Comparison of ENCODE assay signal across 14 cellular contexts in the genomic region with DNA sequence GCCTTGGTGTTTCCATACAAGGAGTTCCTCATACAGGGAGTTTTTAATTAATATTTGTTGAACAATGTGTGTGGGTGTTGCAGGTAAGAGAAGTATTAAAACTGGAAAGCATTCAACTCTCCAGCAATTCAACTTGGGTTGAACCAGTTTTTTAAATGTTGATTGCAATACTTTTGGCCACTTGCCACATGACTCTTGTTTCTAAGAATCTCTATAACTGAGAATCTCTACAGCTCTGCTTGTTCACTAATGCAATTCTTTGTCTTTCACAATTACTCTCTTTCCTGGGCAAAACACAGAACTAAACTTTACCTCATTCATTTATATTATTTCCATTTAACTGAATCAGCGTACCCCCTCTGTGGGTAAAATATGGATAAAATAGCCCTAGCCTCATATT.
DNase-seq lines count a peak whose midpoint lies in the region; ATAC-seq and TF ChIP-seq lines count a peak whose summit lies in the region.
"Had no signal": no experiment of that assay in that cellular context is flagged by ENCODE, and none has a peak within 500 bp of the region (broad histone marks: within the 10 kb centered on the region; RNA-seq: fewer than 3 reads in every experiment).

No MANE protein-coding gene starts in this region.

- no peaks in the 10 kb centered on the region for H3K27me3 Mint-ChIP-seq in CD14-positive monocyte (ENCODE audit: low read depth in 3 of 3)
- H3K27me3 Mint-ChIP-seq: CD4-positive, CD25-positive, alpha-beta regulatory T cell had no signal

- no peak for TF ChIP-seq CTCF in astrocyte of the cerebellum (IDR thresholded peaks at IDR 0.05; ENCODE audit: low read depth, low read length, missing control alignments)
- TF ChIP-seq CTCF in CD14-positive monocyte (IDR thresholded peaks at IDR 0.05): no peak

- no peak overlapping the region for H3K27ac Mint-ChIP-seq in CD14-positive monocyte

- ATAC-seq in HG02973 (IDR thresholded peaks at IDR 0.05; ENCODE audit: unreplicated experiment) (no peak), HG03175 (IDR thresholded peaks at IDR 0.05; ENCODE audit: unreplicated experiment) (no peak)

- no peak overlapping the region for H3K4me3 ChIP-seq in astrocyte of the cerebellum (ENCODE audit: low read depth, low read length)
- H3K4me3 ChIP-seq: SJSA1 had no signal

- peaks cover 0 to 5% (median 0%) of the 10 kb centered on the region in 7 donors for H3K9me3 Mint-ChIP-seq in CD14-positive monocyte

- in situ Hi-C loops in astrocyte of the cerebellum (cut with HindIII; ENCODE audit: low sequenced_read_pairs): no loop called here

- DNase-seq in AG08395 (ENCODE audit: low spot score) (peak; percentile 53), GM04504 (ENCODE audit: low read depth) (peak; percentile 54), astrocyte of the cerebellum (ENCODE audit: low read depth) (peak; percentile 26), iris pigment epithelial cell (ENCODE audit: low read depth) (peak; percentile 85), CD14-positive monocyte (ENCODE audit: low spot score) (no peak)
- DNase-seq in activated effector memory CD4-positive, alpha-beta T cell treated with Interleukin-2 at 50 U/mL for 16 hours: no peak
- DNase-seq: activated CD4-positive, CD25-positive, alpha-beta regulatory T cell treated with anti-CD3 and anti-CD28 coated beads, Interleukin-2, amount 50 U/mL, for 72 hours; activated effector memory CD4-positive, alpha-beta T cell treated with anti-CD3 and anti-CD28 coated beads, Interleukin-2, amount 50 U/mL, for 16 hours; NCI-H69; occipital lobe had no signal

- intact Hi-C loops in CD14-positive monocyte (cut with micrococcal nuclease): no loop called here

- peaks cover 28% of the 10 kb centered on the region for H3K4me1 Mint-ChIP-seq in CD14-positive monocyte

- peaks cover 46 to 53% of the 10 kb centered on the region in 2 donors for H3K36me3 Mint-ChIP-seq in CD14-positive monocyte

- H3K4me3 Mint-ChIP-seq in CD14-positive monocyte: no peak overlapping the region

Comparison
In these comparisons a context has a peak if more than half of its experiments do, and no peak if none do; other contexts are left out.
1. DNase-seq: peak in AG08395 (single experiment), GM04504 (single experiment), astrocyte of the cerebellum (single experiment) and iris pigment epithelial cell (single experiment); none in activated effector memory CD4-positive, alpha-beta T cell treated with Interleukin-2 at 50 U/mL for 16 hours (single experiment) and CD14-positive monocyte (single experiment).